14 cellular contexts compared by ENCODE assay signal in the genomic region with DNA sequence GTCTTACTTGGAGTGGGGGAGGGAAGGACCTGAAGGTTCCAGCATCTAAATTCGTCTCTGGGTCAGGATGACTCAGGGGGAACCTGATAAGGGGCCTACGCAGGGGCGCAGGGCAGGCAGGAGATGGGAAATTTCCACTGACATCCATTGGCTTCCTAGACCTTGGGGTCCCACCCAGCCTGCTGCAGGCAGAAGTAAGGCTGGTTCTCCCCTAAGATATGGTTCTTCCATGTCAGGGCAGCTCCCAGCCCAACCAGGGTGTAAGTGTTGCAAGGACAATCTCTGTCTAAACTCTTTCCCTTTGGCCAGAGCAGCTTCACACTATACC. TPM values are rescaled to one million over a fixed set of nuclear protein-coding genes. Genes with fewer than 3 reads are reported as not detected.
DNase-seq lines count a peak whose midpoint lies in the region; ATAC-seq and TF ChIP-seq lines count a peak whose summit lies in the region.
"Had no signal": no experiment of that assay in that cellular context is flagged by ENCODE, and none has a peak within 500 bp of the region (broad histone marks: within the 10 kb centered on the region; RNA-seq: fewer than 3 reads in every experiment).

No MANE protein-coding gene starts in this region.

- intact Hi-C loops in esophagus muscularis mucosa (cut with DNase I) = no loop called here

- TF ChIP-seq EP300 in esophagus muscularis mucosa (IDR thresholded peaks at IDR 0.05) (no peak), tibial nerve (IDR thresholded peaks at IDR 0.05) (no peak)

- H3K27me3 ChIP-seq in RWPE2 (ENCODE audit: insufficient read depth, poor library complexity, severe bottlenecking) (no peaks in the 10 kb centered on the region), esophagus muscularis mucosa (no peaks in the 10 kb centered on the region), tibial nerve (no peaks in the 10 kb centered on the region)

- H3K9me3 ChIP-seq in RWPE2 (ENCODE audit: severe bottlenecking) (no peaks in the 10 kb centered on the region), esophagus muscularis mucosa (no peaks in the 10 kb centered on the region), tibial nerve (no peaks in the 10 kb centered on the region)
- H3K9me3 ChIP-seq: mucosa of descending colon had no signal

- no peak overlapping the region for H3K4me3 ChIP-seq in RWPE2 (ENCODE audit: severe bottlenecking)
- no peak overlapping the region for H3K4me3 ChIP-seq in esophagus muscularis mucosa
- peak overlapping the region in 2 of 4 donors; percentile 65 to 75 for H3K4me3 ChIP-seq in tibial nerve
- H3K4me3 ChIP-seq: mucosa of descending colon had no signal

- peaks cover 6% of the 10 kb centered on the region for H3K27me3 Mint-ChIP-seq in nephron (ENCODE audit: low read depth)
- H3K27me3 Mint-ChIP-seq: activated naive CD4-positive, alpha-beta T cell treated with anti-CD3 and anti-CD28 coated beads, Interleukin-2, amount 50 U/mL, for 24 hours had no signal

- peak overlapping the region; percentile 70 to 88 (median 81) for H3K27ac Mint-ChIP-seq in nephron

- peaks cover 44% of the 10 kb centered on the region for H3K4me1 Mint-ChIP-seq in nephron

- no peak for TF ChIP-seq CTCF in RWPE2 (IDR thresholded peaks at IDR 0.05; ENCODE audit: poor library complexity, severe bottlenecking)
- TF ChIP-seq CTCF in esophagus muscularis mucosa (IDR thresholded peaks at IDR 0.05) = no peak
- TF ChIP-seq CTCF in nephron (IDR thresholded peaks at IDR 0.05; ENCODE audit: unreplicated experiment in 3 of 3) = no peak
- TF ChIP-seq CTCF in tibial nerve (IDR thresholded peaks at IDR 0.05) = no peak

- TF ChIP-seq POLR2A in esophagus muscularis mucosa (IDR thresholded peaks at IDR 0.05; ENCODE audit: low read depth) (no peak), tibial nerve (IDR thresholded peaks at IDR 0.05) (no peak)

- H3K36me3 ChIP-seq in RWPE2 (ENCODE audit: low read depth) (no peaks in the 10 kb centered on the region), esophagus muscularis mucosa (peaks cover 0 to 5% (median 4%) of the 10 kb centered on the region in 4 donors), tibial nerve (peaks cover 0 to 5% (median 0%) of the 10 kb centered on the region in 3 donors)

- peaks cover 2% of the 10 kb centered on the region for H3K36me3 Mint-ChIP-seq in nephron (ENCODE audit: low read depth)
- H3K36me3 Mint-ChIP-seq: activated naive CD4-positive, alpha-beta T cell treated with anti-CD3 and anti-CD28 coated beads, Interleukin-2, amount 50 U/mL, for 24 hours had no signal

- DNase-seq in RWPE2 (ENCODE audit: low spot score) (no peak), esophagus muscularis mucosa (ENCODE audit: extremely low spot score) (no peak), tibial nerve (ENCODE audit: low spot score in 2 of 2) (no peak), NCI-H774 (lab: John Stamatoyannopoulos, UW) (no peak), NCI-H2029 treated with DMSO at 0.1 percent for 48 hours (lab: John Stamatoyannopoulos, UW) (no peak)
- DNase-seq: activated CD4-positive, alpha-beta T cell treated with anti-CD3 and anti-CD28 coated beads, Interleukin-2, amount 50 U/mL, for 48 hours; HCEC 1CT; KG1; mucosa of descending colon; NCI-H2029; T-helper 1 cell had no signal

- no peaks in the 10 kb centered on the region for H3K4me1 ChIP-seq in RWPE2 (ENCODE audit: insufficient read depth, poor library complexity, severe bottlenecking)
- peaks cover 31 to 45% (median 44%) of the 10 kb centered on the region in 4 donors for H3K4me1 ChIP-seq in esophagus muscularis mucosa
- H3K4me1 ChIP-seq in tibial nerve = peaks cover 0 to 50% (median 13%) of the 10 kb centered on the region in 4 donors

- H3K27ac ChIP-seq in RWPE2 (ENCODE audit: poor library complexity, severe bottlenecking) = no peak overlapping the region
- peak overlapping the region; percentile 90 to 96 (median 95) for H3K27ac ChIP-seq in esophagus muscularis mucosa (replicated peaks in 1 of 4)
- peak overlapping the region; percentile 92 to 99 (median 96) for H3K27ac ChIP-seq in tibial nerve

- WGBS in esophagus muscularis mucosa = 60% methylated on average over 3 of the region's 3 CpGs
- WGBS in tibial nerve, 2 donors = 22 to 52% methylated on average over 3 of the region's 3 CpGs

- H3K4me3 Mint-ChIP-seq in nephron = peak overlapping the region; percentile 76 to 77 (median 77)
- H3K4me3 Mint-ChIP-seq: activated naive CD4-positive, alpha-beta T cell treated with anti-CD3 and anti-CD28 coated beads, Interleukin-2, amount 50 U/mL, for 24 hours had no signal

- 0 out of 3 replicates have a peak, but pooled peaks have one; percentile 14 for ATAC-seq in RWPE2 (ENCODE audit: low read depth)
- no peak for ATAC-seq in HG02623 (IDR thresholded peaks at IDR 0.05; ENCODE audit: unreplicated experiment)
- ATAC-seq: mucosa of descending colon had no signal

- H3K9me3 Mint-ChIP-seq in nephron = no peaks in the 10 kb centered on the region
- H3K9me3 Mint-ChIP-seq: activated naive CD4-positive, alpha-beta T cell treated with anti-CD3 and anti-CD28 coated beads, Interleukin-2, amount 50 U/mL, for 24 hours had no signal

RNA-seq across cellular contexts. Expression of a gene that starts 2.1 kb away (rescaled TPM):
- 100 to 1,000 TPM; 175 to 222 (median 201) TPM for total RNA-seq in esophagus muscularis mucosa
- total RNA-seq in tibial nerve = 100 to 1,000 TPM; 370 to 971 (median 750) TPM

RNA-seq across cellular contexts. Expression of a gene that starts 3.1 kb away (rescaled TPM):
- total RNA-seq in esophagus muscularis mucosa = not detected
- not detected for total RNA-seq in tibial nerve

RNA-seq across cellular contexts. Expression of a gene that starts 7.7 kb away (rescaled TPM):
- total RNA-seq in esophagus muscularis mucosa (not detected), tibial nerve (not detected)
- total RNA-seq: mucosa of descending colon had no signal

RNA-seq across cellular contexts. Expression of a gene that starts 15.2 kb away (rescaled TPM):
- not detected for total RNA-seq in esophagus muscularis mucosa
- total RNA-seq in tibial nerve = not detected

RNA-seq across cellular contexts. Expression of a gene that starts 27.9 kb away (rescaled TPM):
- total RNA-seq in esophagus muscularis mucosa (not detected), tibial nerve (not detected)
